In genomic region chr2:44358498-44358897, GRCh38 we compare ENCODE assay signal across 7 cellular contexts. TPM values are rescaled to one million over a fixed set of nuclear protein-coding genes. Genes with fewer than 3 reads are reported as not detected.
DNase-seq lines count a peak whose midpoint lies in the region; ATAC-seq and TF ChIP-seq lines count a peak whose summit lies in the region.

No MANE protein-coding gene starts in this region.

- DNase-seq in activated CD4-positive, alpha-beta T cell treated with anti-CD3 and anti-CD28 coated beads, Interleukin-2, amount 50 U/mL, for 1 hour: peak; percentile 23
- DNase-seq in fibroblast of the aortic adventitia (ENCODE audit: low read depth) (peak; percentile 65), foreskin keratinocyte (no peak), NCI-H1694 treated with DMSO at 0.1 percent for 48 hours (lab: John Stamatoyannopoulos, UW) (no peak)

- peak; percentile 23 for ATAC-seq in GM18498 (IDR thresholded peaks at IDR 0.05; ENCODE audit: unreplicated experiment)
- ATAC-seq in foreskin keratinocyte: no peak
- no peak for ATAC-seq in HG03095 (IDR thresholded peaks at IDR 0.05; ENCODE audit: unreplicated experiment)

- no peaks in the 10 kb centered on the region for H3K27me3 ChIP-seq in foreskin keratinocyte

- no peak for TF ChIP-seq CTCF in fibroblast of the aortic adventitia (IDR thresholded peaks at IDR 0.05; ENCODE audit: insufficient read depth, low read length)
- TF ChIP-seq CTCF in foreskin keratinocyte (conservative IDR thresholded peaks at IDR 0.05): no peak

- TF ChIP-seq EP300 in Ishikawa (IDR thresholded peaks at IDR 0.05; ENCODE audit: borderline replicate concordance): no peak

- no peak overlapping the region for H3K27ac ChIP-seq in foreskin keratinocyte

- TF ChIP-seq RAD21 in Ishikawa (IDR thresholded peaks at IDR 0.05; ENCODE audit: low read depth): no peak

- H3K4me1 ChIP-seq in foreskin keratinocyte: no peaks in the 10 kb centered on the region

- H3K4me3 ChIP-seq in fibroblast of the aortic adventitia (ENCODE audit: low read depth, low read length): no peak overlapping the region

TF ChIP-seq in Ishikawa, 13 proteins besides CTCF, POLR2A, EP300 and RAD21:
- TF ChIP-seq YY1 (IDR thresholded peaks at IDR 0.05; ENCODE audit: low read depth) (no peak), NFIC (IDR thresholded peaks at IDR 0.05) (peak; percentile 63; the same call in 1 of the 2 replicates)

RNA-seq across cellular contexts. Expression of gene PREPL, which starts 2.8 kb away (rescaled TPM):
- total RNA-seq in fibroblast of the aortic adventitia (ENCODE audit: low replicate concordance): 31.3 and 78.4 TPM in 2 replicates
- 18.3 and 22.1 TPM in 2 replicates for total RNA-seq in foreskin keratinocyte
- 5.3 and 8.3 TPM in 2 replicates for polyA plus RNA-seq in foreskin keratinocyte

RNA-seq across cellular contexts. Expression of gene CAMKMT, which starts 3.2 kb away (rescaled TPM):
- total RNA-seq in fibroblast of the aortic adventitia (ENCODE audit: low replicate concordance) (8.7 and 15.0 TPM in 2 replicates), foreskin keratinocyte (6.9 and 7.0 TPM in 2 replicates)
- polyA plus RNA-seq in foreskin keratinocyte: 5.2 and 6.7 TPM in 2 replicates

Comparison
In these comparisons a context has a peak if more than half of its experiments do, and no peak if none do; other contexts are left out.
1. DNase-seq: peak in activated CD4-positive, alpha-beta T cell treated with anti-CD3 and anti-CD28 coated beads, Interleukin-2, amount 50 U/mL, for 1 hour (single experiment) and fibroblast of the aortic adventitia (single experiment); none in foreskin keratinocyte (0 of 2) and NCI-H1694 treated with DMSO at 0.1 percent for 48 hours (single experiment).